25 cellular contexts compared by ENCODE assay signal in the genomic region with DNA sequence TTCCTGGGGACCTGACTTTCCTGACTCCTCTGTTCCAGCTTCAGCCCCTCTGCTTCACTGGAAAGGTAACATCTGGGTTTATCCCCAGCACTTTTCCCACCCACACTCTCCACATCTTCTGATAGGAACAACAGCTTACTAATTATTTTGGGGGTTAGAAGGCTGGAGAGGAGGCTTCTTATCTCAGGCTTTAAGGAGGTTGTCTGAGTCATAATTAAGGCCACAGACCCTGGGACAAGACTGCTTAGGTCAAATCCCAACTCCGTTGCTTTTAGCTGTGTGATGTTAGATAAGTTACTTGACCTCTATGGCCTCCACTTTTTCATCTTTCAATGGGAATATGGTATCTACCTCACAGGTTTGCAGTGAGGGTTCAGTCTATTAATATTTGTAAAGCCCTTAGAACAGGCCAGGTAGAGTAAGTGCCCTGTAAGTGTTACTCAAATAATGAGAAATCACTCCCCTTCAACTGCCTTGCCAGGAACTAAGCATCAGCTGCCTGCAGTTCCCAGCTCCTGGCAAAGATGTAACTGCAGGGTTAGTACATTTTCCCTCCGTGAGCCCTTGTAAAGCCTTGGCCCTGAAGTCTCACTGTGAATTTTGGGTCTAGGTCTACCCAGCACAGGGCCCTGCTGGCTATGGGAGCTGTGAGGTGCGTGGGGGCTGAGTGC.
DNase-seq lines count a peak whose midpoint lies in the region; ATAC-seq and TF ChIP-seq lines count a peak whose summit lies in the region.
"Had no signal": no experiment of that assay in that cellular context is flagged by ENCODE, and none has a peak within 500 bp of the region (broad histone marks: within the 10 kb centered on the region; RNA-seq: fewer than 3 reads in every experiment).

No MANE protein-coding gene starts in this region.

- peaks cover 0 to 28% of the 10 kb centered on the region in 2 donors for H3K4me1 ChIP-seq in right atrium auricular region

- no peak for TF ChIP-seq CTCF in right atrium auricular region (IDR thresholded peaks at IDR 0.05)

- no peaks in the 10 kb centered on the region for H3K27me3 ChIP-seq in right atrium auricular region

- H3K36me3 ChIP-seq in right atrium auricular region, result no peaks in the 10 kb centered on the region

- POLR2A ChIA-PET in activated CD4-positive, alpha-beta memory T cell treated with anti-CD3 and anti-CD28 coated beads, Interleukin-2, amount 10 ng/mL, durations not matched to agents 7 days and 5 days (lab: Charles Lee), result no interaction called here

- H3K9me3 Mint-ChIP-seq in stimulated activated effector memory CD8-positive, alpha-beta T cell treated with anti-CD3 and anti-CD28 coated beads, Interleukin-12 subunit alpha, Interleukin-12 subunit beta, amount 100 ng/mL, for 72 hours, result no peaks in the 10 kb centered on the region
- H3K9me3 Mint-ChIP-seq in activated CD4-positive, alpha-beta memory T cell treated with anti-CD3 and anti-CD28 coated beads, Interleukin-2, amount 10 ng/mL, durations not matched to agents 7 days and 5 days, result no peaks in the 10 kb centered on the region
- H3K9me3 Mint-ChIP-seq: central memory CD8-positive, alpha-beta T cell; naive thymus-derived CD4-positive, alpha-beta T cell; stimulated activated memory B cell treated with anti-CD40 and anti-IgM and Interleukin-4, amounts not matched to agents 10 μg/mL and 1 μg/mL and 100 μg/mL, for 72 hours had no signal

- H3K4me1 Mint-ChIP-seq in stimulated activated effector memory CD8-positive, alpha-beta T cell treated with anti-CD3 and anti-CD28 coated beads, Interleukin-12 subunit alpha, Interleukin-12 subunit beta, amount 100 ng/mL, for 72 hours, result no peaks in the 10 kb centered on the region
- no peaks in the 10 kb centered on the region for H3K4me1 Mint-ChIP-seq in activated CD4-positive, alpha-beta memory T cell treated with anti-CD3 and anti-CD28 coated beads, Interleukin-2, amount 10 ng/mL, durations not matched to agents 7 days and 5 days
- H3K4me1 Mint-ChIP-seq: CD4-positive, alpha-beta memory T cell; central memory CD8-positive, alpha-beta T cell; naive thymus-derived CD4-positive, alpha-beta T cell; stimulated activated memory B cell treated with anti-CD40 and anti-IgM and Interleukin-4, amounts not matched to agents 10 μg/mL and 1 μg/mL and 100 μg/mL, for 72 hours had no signal

- DNase-seq in DMS53 treated with DMSO at 0.1 percent for 48 hours (lab: John Stamatoyannopoulos, UW; ENCODE audit: unreplicated experiment), result peak; percentile 5
- peak; percentile 45 for DNase-seq in OCI-M1 (lab: John Stamatoyannopoulos, UW)
- DNase-seq in right atrium auricular region (ENCODE audit: low spot score), result no peak
- no peak for DNase-seq in stimulated activated effector memory CD8-positive, alpha-beta T cell treated with anti-CD3 and anti-CD28 coated beads, Interleukin-12 subunit alpha, Interleukin-12 subunit beta, amount 100 ng/mL, for 72 hours (ENCODE audit: low spot score in 2 of 2)
- no peak for DNase-seq in activated CD4-positive, alpha-beta memory T cell treated with anti-CD3 and anti-CD28 coated beads, Interleukin-2, amount 10 ng/mL, durations not matched to agents 7 days and 5 days
- no peak for DNase-seq in activated CD4-positive, alpha-beta T cell treated with anti-CD3 and anti-CD28 coated beads for 48 hours
- DNase-seq: activated CD4-positive, alpha-beta T cell treated with anti-CD3 and anti-CD28 coated beads, Interleukin-2, amount 50 U/mL, for 48 hours; activated naive CD4-positive, alpha-beta T cell treated with Interleukin-2 at 50 U/mL for 16 hours; CD4-positive, alpha-beta memory T cell; erythroblast; MM.1S; naive thymus-derived CD4-positive, alpha-beta T cell; NCI-H2081; NCI-H446 treated with DMSO at 0.1 percent for 48 hours; NK-92 treated with Interleukin-12 subunit alpha and Interleukin-12 subunit beta, amount 100 ng/mL, for 24 hours; nucleus accumbens; psoas muscle; SHP77; T-helper 17 cell had no signal

- H3K36me3 Mint-ChIP-seq in stimulated activated effector memory CD8-positive, alpha-beta T cell treated with anti-CD3 and anti-CD28 coated beads, Interleukin-12 subunit alpha, Interleukin-12 subunit beta, amount 100 ng/mL, for 72 hours, result no peaks in the 10 kb centered on the region
- H3K36me3 Mint-ChIP-seq in activated CD4-positive, alpha-beta memory T cell treated with anti-CD3 and anti-CD28 coated beads, Interleukin-2, amount 10 ng/mL, durations not matched to agents 7 days and 5 days (ENCODE audit: low read depth), result no peaks in the 10 kb centered on the region
- H3K36me3 Mint-ChIP-seq: CD4-positive, alpha-beta memory T cell; naive thymus-derived CD4-positive, alpha-beta T cell; stimulated activated memory B cell treated with anti-CD40 and anti-IgM and Interleukin-4, amounts not matched to agents 10 μg/mL and 1 μg/mL and 100 μg/mL, for 72 hours had no signal

- no peak overlapping the region for H3K4me3 Mint-ChIP-seq in stimulated activated effector memory CD8-positive, alpha-beta T cell treated with anti-CD3 and anti-CD28 coated beads, Interleukin-12 subunit alpha, Interleukin-12 subunit beta, amount 100 ng/mL, for 72 hours
- no peak overlapping the region for H3K4me3 Mint-ChIP-seq in activated CD4-positive, alpha-beta memory T cell treated with anti-CD3 and anti-CD28 coated beads, Interleukin-2, amount 10 ng/mL, durations not matched to agents 7 days and 5 days
- H3K4me3 Mint-ChIP-seq: CD4-positive, alpha-beta memory T cell; central memory CD8-positive, alpha-beta T cell; naive thymus-derived CD4-positive, alpha-beta T cell; stimulated activated memory B cell treated with anti-CD40 and anti-IgM and Interleukin-4, amounts not matched to agents 10 μg/mL and 1 μg/mL and 100 μg/mL, for 72 hours; T-helper 17 cell had no signal

- H3K27ac ChIP-seq in right atrium auricular region, result peak overlapping the region; percentile 52 to 76
- H3K27ac ChIP-seq: KMS-11, PC-9, psoas muscle had no signal

- peak; percentile 24 for ATAC-seq in stimulated activated effector memory CD8-positive, alpha-beta T cell treated with anti-CD3 and anti-CD28 coated beads, Interleukin-12 subunit alpha, Interleukin-12 subunit beta, amount 100 ng/mL, for 72 hours
- no peak for ATAC-seq in HG02610 (IDR thresholded peaks at IDR 0.05; ENCODE audit: unreplicated experiment)
- ATAC-seq: activated CD4-positive, CD25-positive, alpha-beta regulatory T cell treated with anti-CD3 and anti-CD28 coated beads, Interleukin-2, amount 50 U/mL, for 24 hours; naive thymus-derived CD4-positive, alpha-beta T cell; stimulated activated memory B cell treated with anti-CD40 and anti-IgM and Interleukin-4, amounts not matched to agents 10 μg/mL and 1 μg/mL and 100 μg/mL, for 72 hours; T-helper 17 cell had no signal

- H3K9me3 ChIP-seq in right atrium auricular region, result no peaks in the 10 kb centered on the region
- H3K9me3 ChIP-seq: psoas muscle had no signal

- CTCF ChIA-PET in activated CD4-positive, alpha-beta memory T cell treated with anti-CD3 and anti-CD28 coated beads, Interleukin-2, amount 10 ng/mL, durations not matched to agents 7 days and 5 days (lab: Charles Lee), result no interaction called here

- H3K27me3 Mint-ChIP-seq in activated CD4-positive, alpha-beta memory T cell treated with anti-CD3 and anti-CD28 coated beads, Interleukin-2, amount 10 ng/mL, durations not matched to agents 7 days and 5 days, result peaks cover 9% of the 10 kb centered on the region

- H3K4me3 ChIP-seq in right atrium auricular region, result no peak overlapping the region
- H3K4me3 ChIP-seq: PC-9, psoas muscle had no signal

- H3K27ac Mint-ChIP-seq in stimulated activated effector memory CD8-positive, alpha-beta T cell treated with anti-CD3 and anti-CD28 coated beads, Interleukin-12 subunit alpha, Interleukin-12 subunit beta, amount 100 ng/mL, for 72 hours, result no peak overlapping the region
- no peak overlapping the region for H3K27ac Mint-ChIP-seq in activated CD4-positive, alpha-beta memory T cell treated with anti-CD3 and anti-CD28 coated beads, Interleukin-2, amount 10 ng/mL, durations not matched to agents 7 days and 5 days
- H3K27ac Mint-ChIP-seq: CD4-positive, alpha-beta memory T cell; naive thymus-derived CD4-positive, alpha-beta T cell; stimulated activated memory B cell treated with anti-CD40 and anti-IgM and Interleukin-4, amounts not matched to agents 10 μg/mL and 1 μg/mL and 100 μg/mL, for 72 hours; T-helper 17 cell had no signal

Comparison
In these comparisons a context has a peak if more than half of its experiments do, and no peak if none do; other contexts are left out.
1. DNase-seq: peak in DMS53 treated with DMSO at 0.1 percent for 48 hours (single experiment) and OCI-M1 (single experiment); none in right atrium auricular region (single experiment), stimulated activated effector memory CD8-positive, alpha-beta T cell treated with anti-CD3 and anti-CD28 coated beads, Interleukin-12 subunit alpha, Interleukin-12 subunit beta, amount 100 ng/mL, for 72 hours (0 of 2), activated CD4-positive, alpha-beta memory T cell treated with anti-CD3 and anti-CD28 coated beads, Interleukin-2, amount 10 ng/mL, durations not matched to agents 7 days and 5 days (single experiment) and activated CD4-positive, alpha-beta T cell treated with anti-CD3 and anti-CD28 coated beads for 48 hours (single experiment).